ENCODE assay signal across 8 cellular contexts in genomic region chr11:128904872-128905344, GRCh38. TPM values are rescaled to one million over a fixed set of nuclear protein-coding genes. Genes with fewer than 3 reads are reported as not detected.
DNase-seq lines count a peak whose midpoint lies in the region; ATAC-seq, FAIRE-seq and TF ChIP-seq lines count a peak whose summit lies in the region.

No MANE protein-coding gene starts in this region.

- no peaks in the 10 kb centered on the region for H3K9me3 ChIP-seq in A549

- H3K27ac ChIP-seq in A549 = peak overlapping the region; percentile 84 to 99

- H3K4me3 ChIP-seq in A549 (peak overlapping the region; percentile 64), foreskin fibroblast (ENCODE audit: low read depth in 1 of 2, low read length in 2 of 2) (peak overlapping the region; percentile 51 to 64)

- FAIRE-seq in A549 (lab: Jason Lieb, UNC) = no peak

- CTCF ChIA-PET in A549 (lab: Yijun Ruan, JAX) = interaction anchor here (0.6 to 4.6 kb wide), 8 partner anchors 11 to 516 kb away, joined by 3 to 20 read pairs (median 4); no protein-coding TSS in a partner anchor

- H3K4me2 ChIP-seq in A549 = peak overlapping the region; percentile 85

- TF ChIP-seq EP300 in A549 (IDR thresholded peaks at IDR 0.05) = no peak

- POLR2A ChIA-PET in A549 (lab: Yijun Ruan, JAX) = interaction anchor here (0.6 to 0.9 kb wide), 2 partner anchors 13 to 504 kb away, joined by 3 to 4 read pairs; partner anchors contain the start of gene KCNJ5

- peak; percentile 6 to 50 for DNase-seq in A549 (ENCODE audit: low read depth in 1 of 2, low spot score in 1 of 2)
- DNase-seq in foreskin fibroblast = peak in 1 of 2 donors; percentile 32
- no peak for DNase-seq in sciatic nerve (ENCODE audit: low spot score)
- DNase-seq in NCI-H446 treated with DMSO at 0.1 percent for 48 hours (lab: John Stamatoyannopoulos, UW) = no peak

- ATAC-seq in A549 = peak; percentile 72 to 77
- ATAC-seq in GM18511 (IDR thresholded peaks at IDR 0.05; ENCODE audit: unreplicated experiment) = peak; percentile 64
- ATAC-seq in HG03139 (IDR thresholded peaks at IDR 0.05; ENCODE audit: unreplicated experiment) = peak; percentile 36
- peak; percentile 51 for ATAC-seq in SK-N-SH treated with all-trans-retinoic acid at 6 μM for 48 hours
- ATAC-seq in sciatic nerve = peak; percentile 50
- no peak for ATAC-seq in GM18520 (IDR thresholded peaks at IDR 0.05; ENCODE audit: unreplicated experiment)

- intact Hi-C loops in sciatic nerve (cut with DNase I) = loop anchor here (5.0 kb wide), 1 partner anchor 1747 kb away; no protein-coding TSS in a partner anchor

- peaks cover 15% of the 10 kb centered on the region for H3K4me1 ChIP-seq in A549

- TF ChIP-seq CTCF in A549 (IDR thresholded peaks at IDR 0.05) (no peak), foreskin fibroblast (IDR thresholded peaks at IDR 0.05; ENCODE audit: low read depth, low read length) (no peak)

- TF ChIP-seq POLR2A in A549 (IDR thresholded peaks at IDR 0.05; ENCODE audit: low read length) = no peak

- TF ChIP-seq RAD21 in A549 (conservative IDR thresholded peaks at IDR 0.05 in 1 of 2, IDR thresholded peaks at IDR 0.05 in 1 of 2) = no peak

- WGBS in A549 (ENCODE audit: missing lambda C conversion rate) = 40% methylated on average over 6 of the region's 20 CpGs

TF ChIP-seq in A549, 52 proteins besides CTCF, POLR2A, EP300 and RAD21 (continues in another document):
- TF ChIP-seq ZNF302 (CRISPR knock-in tag; IDR thresholded peaks at IDR 0.05) (no peak), NPAS2 (CRISPR knock-in tag; IDR thresholded peaks at IDR 0.05; ENCODE audit: borderline replicate concordance) (no peak), CHD4 (IDR thresholded peaks at IDR 0.05; ENCODE audit: borderline replicate concordance) (no peak), FOXS1 (CRISPR knock-in tag; IDR thresholded peaks at IDR 0.05) (no peak), ATOH8 (CRISPR knock-in tag; IDR thresholded peaks at IDR 0.05; ENCODE audit: low read depth) (no peak), ZFP36 (IDR thresholded peaks at IDR 0.05; ENCODE audit: borderline replicate concordance, partially characterized antibody) (no peak), FOSL2 (IDR thresholded peaks at IDR 0.05) (no peak), FOSL2 (CRISPR knock-in tag; IDR thresholded peaks at IDR 0.05) (no peak), PHF8 (IDR thresholded peaks at IDR 0.05; ENCODE audit: borderline replicate concordance, low read depth) (no peak), SREBF2 (IDR thresholded peaks at IDR 0.05) (no peak)
- TF ChIP-seq, protein P1, sequence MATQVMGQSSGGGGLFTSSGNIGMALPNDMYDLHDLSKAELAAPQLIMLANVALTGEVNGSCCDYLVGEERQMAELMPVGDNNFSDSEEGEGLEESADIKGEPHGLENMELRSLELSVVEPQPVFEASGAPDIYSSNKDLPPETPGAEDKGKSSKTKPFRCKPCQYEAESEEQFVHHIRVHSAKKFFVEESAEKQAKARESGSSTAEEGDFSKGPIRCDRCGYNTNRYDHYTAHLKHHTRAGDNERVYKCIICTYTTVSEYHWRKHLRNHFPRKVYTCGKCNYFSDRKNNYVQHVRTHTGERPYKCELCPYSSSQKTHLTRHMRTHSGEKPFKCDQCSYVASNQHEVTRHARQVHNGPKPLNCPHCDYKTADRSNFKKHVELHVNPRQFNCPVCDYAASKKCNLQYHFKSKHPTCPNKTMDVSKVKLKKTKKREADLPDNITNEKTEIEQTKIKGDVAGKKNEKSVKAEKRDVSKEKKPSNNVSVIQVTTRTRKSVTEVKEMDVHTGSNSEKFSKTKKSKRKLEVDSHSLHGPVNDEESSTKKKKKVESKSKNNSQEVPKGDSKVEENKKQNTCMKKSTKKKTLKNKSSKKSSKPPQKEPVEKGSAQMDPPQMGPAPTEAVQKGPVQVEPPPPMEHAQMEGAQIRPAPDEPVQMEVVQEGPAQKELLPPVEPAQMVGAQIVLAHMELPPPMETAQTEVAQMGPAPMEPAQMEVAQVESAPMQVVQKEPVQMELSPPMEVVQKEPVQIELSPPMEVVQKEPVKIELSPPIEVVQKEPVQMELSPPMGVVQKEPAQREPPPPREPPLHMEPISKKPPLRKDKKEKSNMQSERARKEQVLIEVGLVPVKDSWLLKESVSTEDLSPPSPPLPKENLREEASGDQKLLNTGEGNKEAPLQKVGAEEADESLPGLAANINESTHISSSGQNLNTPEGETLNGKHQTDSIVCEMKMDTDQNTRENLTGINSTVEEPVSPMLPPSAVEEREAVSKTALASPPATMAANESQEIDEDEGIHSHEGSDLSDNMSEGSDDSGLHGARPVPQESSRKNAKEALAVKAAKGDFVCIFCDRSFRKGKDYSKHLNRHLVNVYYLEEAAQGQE (IDR thresholded peaks at IDR 0.05) = no peak

TF ChIP-seq in SK-N-SH treated with all-trans-retinoic acid at 6 μM for 48 hours, 23 proteins besides CTCF, POLR2A, EP300 and RAD21:
- TF ChIP-seq ARNTL (CRISPR knock-in tag; IDR thresholded peaks at IDR 0.05; ENCODE audit: borderline replicate concordance, low read depth) (no peak), CSRNP3 (CRISPR knock-in tag; IDR thresholded peaks at IDR 0.05) (no peak), PPARA (CRISPR knock-in tag; IDR thresholded peaks at IDR 0.05; ENCODE audit: borderline replicate concordance) (no peak), ZC3H10 (CRISPR knock-in tag; IDR thresholded peaks at IDR 0.05) (no peak), SNAI2 (CRISPR knock-in tag; IDR thresholded peaks at IDR 0.05) (no peak), ISL1 (CRISPR knock-in tag; IDR thresholded peaks at IDR 0.05) (no peak), TSHZ2 (CRISPR knock-in tag; IDR thresholded peaks at IDR 0.05) (no peak), BACH2 (CRISPR knock-in tag; IDR thresholded peaks at IDR 0.05; ENCODE audit: borderline replicate concordance) (no peak)
TF ChIP-seq in SK-N-SH treated with all-trans-retinoic acid at 6 μM for 48 hours: peak in this region for 0.

RNA-seq across cellular contexts. Expression of gene KCNJ5, which starts 13.8 kb away (rescaled TPM):
- polyA plus RNA-seq in A549 (2011; rRNA removed) (0.01 and 0.04 TPM in 2 replicates), A549 (2017; fragmentation: RNase III; extraction: RNeasy Plus Mini Kit Qiagen cat#74134 plus additional on column Dnase treatment) (0.04 to 0.09 TPM in 2 of 3 replicates, not detected in the other)
- polyA plus RNA-seq in A549 (2012; cell fraction: cytosol; rRNA removed) = 0.03 and 0.04 TPM in 2 replicates
- not detected in 2 replicates for polyA plus RNA-seq in A549 (2012; cell fraction: nucleus; rRNA removed)
- polyA minus RNA-seq in A549 (2011; rRNA and poly(A)+ RNA removed) = 0.10 TPM in 1 of 2 replicates, not detected in the other
- total RNA-seq in sciatic nerve = 2.5 TPM

RNA-seq across cellular contexts. Expression of gene TP53AIP1, which starts 37.8 kb away (rescaled TPM):
- polyA plus RNA-seq in A549 (2011; rRNA removed) (0.08 TPM in 1 of 2 replicates, not detected in the other), A549 (2017; fragmentation: RNase III; extraction: RNeasy Plus Mini Kit Qiagen cat#74134 plus additional on column Dnase treatment) (0.03 to 0.11 TPM in 2 of 3 replicates, not detected in the other)
- 0.03 TPM in 1 of 2 replicates, not detected in the other for polyA plus RNA-seq in A549 (2012; cell fraction: cytosol; rRNA removed)
- polyA plus RNA-seq in A549 (2012; cell fraction: nucleus; rRNA removed) = 0.05 and 0.13 TPM in 2 replicates
- polyA minus RNA-seq in A549 (2011; rRNA and poly(A)+ RNA removed) = 0.24 TPM in 1 of 2 replicates, not detected in the other
- not detected for total RNA-seq in sciatic nerve

RNA-seq across cellular contexts. Expression of gene KCNJ1, which starts 37.8 kb away (rescaled TPM):
- polyA plus RNA-seq in A549 (2011; rRNA removed) = 0.12 and 0.20 TPM in 2 replicates
- polyA plus RNA-seq in A549 (2012; cell fraction: cytosol; rRNA removed) = not detected in 2 replicates
- 0.04 and 0.05 TPM in 2 replicates for polyA plus RNA-seq in A549 (2012; cell fraction: nucleus; rRNA removed)
- polyA plus RNA-seq in A549 (2017; fragmentation: RNase III; extraction: RNeasy Plus Mini Kit Qiagen cat#74134 plus additional on column Dnase treatment) = 0.03 TPM in 1 of 3 replicates, not detected in the others
- not detected in 2 replicates for polyA minus RNA-seq in A549 (2011; rRNA and poly(A)+ RNA removed)
- total RNA-seq in sciatic nerve = 0.13 TPM

Comparison
In these comparisons a context has a peak if more than half of its experiments do, and no peak if none do; other contexts are left out.
1. DNase-seq: peak in A549 (2 of 2); none in sciatic nerve (single experiment) and NCI-H446 treated with DMSO at 0.1 percent for 48 hours (single experiment).